ENCODE assay signal across 21 cellular contexts in the genomic region with DNA sequence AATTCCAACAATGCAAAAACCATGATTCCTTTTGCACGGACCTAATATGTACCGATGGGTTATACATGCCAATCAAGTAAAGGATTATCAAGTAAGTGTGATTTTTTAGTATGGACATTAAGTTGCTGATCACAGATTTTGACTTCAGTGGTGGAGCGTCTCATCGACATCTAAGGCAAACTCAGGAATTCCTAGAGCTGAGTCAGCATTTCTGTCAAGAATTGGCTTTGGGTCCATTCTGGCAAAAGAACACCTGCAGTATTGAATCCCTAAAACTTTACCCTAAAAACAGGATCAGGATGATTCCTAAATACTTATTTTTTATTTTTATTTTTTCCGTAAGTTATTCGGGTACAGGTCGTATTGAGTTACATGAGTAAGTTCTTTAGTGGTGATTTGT.
DNase-seq lines count a peak whose midpoint lies in the region; ATAC-seq, FAIRE-seq and TF ChIP-seq lines count a peak whose summit lies in the region.
"Had no signal": no experiment of that assay in that cellular context is flagged by ENCODE, and none has a peak within 500 bp of the region (broad histone marks: within the 10 kb centered on the region; RNA-seq: fewer than 3 reads in every experiment).

No MANE protein-coding gene starts in this region.

- H4K8ac ChIP-seq in IMR-90 (ENCODE audit: low read depth in 2 of 2, low read length in 2 of 2) (no peak overlapping the region), H1 (ENCODE audit: extremely low read depth, insufficient read depth, low read length) (no peak overlapping the region)

- no peaks in the 10 kb centered on the region for H3K36me3 ChIP-seq in IMR-90 (ENCODE audit: control insufficient read depth, insufficient read depth, low read length)
- H3K36me3 ChIP-seq in H1 (ENCODE audit: control insufficient read depth in 2 of 4, insufficient read depth in 4 of 4, low read length in 3 of 4): no peaks in the 10 kb centered on the region
- H3K36me3 ChIP-seq: BLaER1 treated with 17β-estradiol and CSF1 and Interleukin-3, amounts not matched to agents 10 nM and 100 nM had no signal

- H2BK20ac ChIP-seq in IMR-90 (ENCODE audit: low read depth, low read length): no peak overlapping the region
- H2BK20ac ChIP-seq in H1 (ENCODE audit: low read length): no peak overlapping the region

- H2BK120ac ChIP-seq in IMR-90 (ENCODE audit: low read depth, low read length) (no peak overlapping the region), H1 (replicated peaks; ENCODE audit: low read depth, low read length) (no peak overlapping the region)

- no peaks in the 10 kb centered on the region for H3K23me2 ChIP-seq in H1 (ENCODE audit: low read depth, low read length)

- H2AK5ac ChIP-seq in IMR-90 (ENCODE audit: low read depth, low read length): no peak overlapping the region
- no peak overlapping the region for H2AK5ac ChIP-seq in H1 (ENCODE audit: low read depth, low read length)

- H3K27ac ChIP-seq in A549 (peak overlapping the region; percentile 92 to 93), IMR-90 (ENCODE audit: insufficient read depth, low read length) (no peak overlapping the region), H1 (ENCODE audit: low read depth, low read length) (no peak overlapping the region)
- H3K27ac ChIP-seq: BLaER1 treated with 17β-estradiol and CSF1 and Interleukin-3, amounts not matched to agents 10 nM and 100 nM; C4-2B had no signal

- dilution Hi-C loops in IMR-90 (cut with HindIII; ENCODE audit: low sequenced_read_pairs, unreplicated experiment): no loop called here

- TF ChIP-seq POLR2A in A549 (IDR thresholded peaks at IDR 0.05; ENCODE audit: low read length) (no peak), IMR-90 (IDR thresholded peaks at IDR 0.05; ENCODE audit: low read depth, low read length) (no peak), H1 (IDR thresholded peaks at IDR 0.05; ENCODE audit: control extremely low read depth in 1 of 2, low read depth in 2 of 2, low read length in 2 of 2) (no peak)

- TF ChIP-seq RAD21 in A549 (conservative IDR thresholded peaks at IDR 0.05 in 1 of 2, IDR thresholded peaks at IDR 0.05 in 1 of 2) (no peak), IMR-90 (IDR thresholded peaks at IDR 0.05; ENCODE audit: low read length) (no peak), H1 (IDR thresholded peaks at IDR 0.05 in 1 of 2, conservative IDR thresholded peaks at IDR 0.05 in 1 of 2; ENCODE audit: low read depth in 2 of 2, low read length in 2 of 2) (no peak)

- H3K4ac ChIP-seq in IMR-90 (ENCODE audit: low read depth, low read length) (no peak overlapping the region), H1 (replicated peaks; ENCODE audit: insufficient read length, low read depth, low read length) (no peak overlapping the region)

- H3K79me1 ChIP-seq in IMR-90 (ENCODE audit: low read depth in 1 of 2, low read length in 2 of 2): no peaks in the 10 kb centered on the region
- H3K79me1 ChIP-seq in H1 (ENCODE audit: low read depth, low read length): no peaks in the 10 kb centered on the region

- no peak overlapping the region for H3K4me3 ChIP-seq in A549
- H3K4me3 ChIP-seq in IMR-90 (ENCODE audit: insufficient read depth, low read depth, low read length): no peak overlapping the region
- H3K4me3 ChIP-seq in H1 (ENCODE audit: extremely low read depth in 1 of 4, insufficient read depth in 2 of 4, low read depth in 3 of 4, low read length in 4 of 4): no peak overlapping the region
- H3K4me3 ChIP-seq: BLaER1 treated with 17β-estradiol and CSF1 and Interleukin-3, amounts not matched to agents 10 nM and 100 nM had no signal

- H4K91ac ChIP-seq in IMR-90 (ENCODE audit: insufficient read depth, low read depth, low read length) (no peak overlapping the region), H1 (replicated peaks; ENCODE audit: insufficient read length, low read length) (no peak overlapping the region)

- 96% methylated on average over 7 of the region's 7 CpGs for WGBS in A549 (ENCODE audit: missing lambda C conversion rate)
- WGBS in IMR-90 (ENCODE audit: extremely low coverage in 2 of 2, insufficient read length in 1 of 2), 2 experiments: no CpG with 5 or more reads among the region's 7 CpGs
- WGBS in H1 (ENCODE audit: extremely low coverage in 1 of 2, insufficient coverage in 1 of 2, insufficient read length in 1 of 2, insufficient replicate concordance in 2 of 2, low coverage in 1 of 2, low lambda C conversion rate in 2 of 2, missing lambda C conversion rate in 1 of 2), 2 experiments: 91 to 100% methylated on average over 2 to 7 of the region's 7 CpGs

- no peak for FAIRE-seq in A549 (lab: Jason Lieb, UNC)
- no peak for FAIRE-seq in H1 (lab: Jason Lieb, UNC)
- FAIRE-seq: A204.1, D721Med, G401.6, GM12891, GM18507 had no signal

- in situ Hi-C loops in IMR-90 (cut with MboI; ENCODE audit: low sequenced_read_pairs): no loop called here

- TF ChIP-seq EP300 in A549 (IDR thresholded peaks at IDR 0.05): no peak
- no peak for TF ChIP-seq EP300 in H1 (IDR thresholded peaks at IDR 0.05; ENCODE audit: borderline replicate concordance in 1 of 2, low read depth in 2 of 2, low read length in 2 of 2)

- H4K20me1 ChIP-seq in IMR-90 (ENCODE audit: insufficient read depth, low read length): no peaks in the 10 kb centered on the region
- H4K20me1 ChIP-seq in H1 (replicated peaks in 1 of 2; ENCODE audit: control insufficient read depth in 1 of 2, insufficient read depth in 2 of 2, low read length in 2 of 2): no peaks in the 10 kb centered on the region
- H4K20me1 ChIP-seq: BLaER1 treated with 17β-estradiol and CSF1 and Interleukin-3, amounts not matched to agents 10 nM and 100 nM had no signal

- H3K56ac ChIP-seq in IMR-90 (ENCODE audit: extremely low read depth, insufficient read depth, low read length) (no peak overlapping the region), H1 (replicated peaks; ENCODE audit: insufficient read length, low read depth, low read length) (no peak overlapping the region)

- H3K23ac ChIP-seq in IMR-90 (ENCODE audit: low read depth, low read length): no peak overlapping the region
- H3K23ac ChIP-seq in H1 (ENCODE audit: insufficient read length): no peak overlapping the region

- no peak overlapping the region for H3K4me2 ChIP-seq in A549
- H3K4me2 ChIP-seq in IMR-90 (ENCODE audit: low read depth, low read length): no peak overlapping the region
- no peak overlapping the region for H3K4me2 ChIP-seq in H1 (ENCODE audit: insufficient read depth in 1 of 2, low read depth in 2 of 2, low read length in 2 of 2)
- H3K4me2 ChIP-seq: BLaER1 treated with 17β-estradiol and CSF1 and Interleukin-3, amounts not matched to agents 10 nM and 100 nM had no signal

- intact Hi-C loops in IMR-90 (cut with micrococcal nuclease): no loop called here

- H2BK15ac ChIP-seq in IMR-90 (ENCODE audit: low read depth, low read length) (no peak overlapping the region), H1 (ENCODE audit: low read length) (no peak overlapping the region)

- H3K14ac ChIP-seq in IMR-90 (replicated peaks; ENCODE audit: low read depth, low read length): no peak overlapping the region
- no peak overlapping the region for H3K14ac ChIP-seq in H1 (ENCODE audit: insufficient read length)

- no peak overlapping the region for H3K18ac ChIP-seq in IMR-90 (ENCODE audit: low read depth, low read length)
- no peak overlapping the region for H3K18ac ChIP-seq in H1 (ENCODE audit: extremely low read depth, low read length)

- DNase-seq in A549 (ENCODE audit: low read depth in 1 of 2, low spot score in 1 of 2): no peak
- DNase-seq in IMR-90: no peak
- no peak for DNase-seq in H1 (ENCODE audit: low read depth in 1 of 2, low spot score in 2 of 2)
- no peak for DNase-seq in NCI-H2196 (lab: John Stamatoyannopoulos, UW; ENCODE audit: unreplicated experiment)
- DNase-seq in HT-29 (ENCODE audit: low spot score): no peak
- DNase-seq: 8988T; AML-193; Caco-2; Calu3; CD4-positive, alpha-beta T cell; CD8-positive, alpha-beta T cell; DMS79 treated with DMSO at 0.1 percent for 48 hours; GF-D8 had no signal

- no peaks in the 10 kb centered on the region for H3K27me3 ChIP-seq in IMR-90 (ENCODE audit: control insufficient read depth, insufficient read depth, low read length)
- no peaks in the 10 kb centered on the region for H3K27me3 ChIP-seq in H1 (replicated peaks in 1 of 4; ENCODE audit: control insufficient read depth in 3 of 4, extremely low read depth in 1 of 4, insufficient read depth in 3 of 4, low read length in 3 of 4)
- H3K27me3 ChIP-seq: BLaER1 treated with 17β-estradiol and CSF1 and Interleukin-3, amounts not matched to agents 10 nM and 100 nM had no signal

- no peak overlapping the region for H2AK9ac ChIP-seq in IMR-90 (replicated peaks; ENCODE audit: low read depth, low read length, poor library complexity)

- H3K9me3 ChIP-seq in A549 (peaks cover 22% of the 10 kb centered on the region), IMR-90 (ENCODE audit: control insufficient read depth, insufficient read depth, low read length) (peaks cover 2% of the 10 kb centered on the region; the same call in 1 of the 2 replicates), H1 (ENCODE audit: insufficient read depth in 2 of 2, low read depth in 1 of 2, low read length in 1 of 2) (no peaks in the 10 kb centered on the region; a peak in 1 of 4 replicates)
- H3K9me3 ChIP-seq: Caco-2 had no signal

- H3K9ac ChIP-seq in IMR-90 (ENCODE audit: low read depth, low read length) (no peak overlapping the region), H1 (replicated peaks in 1 of 4; ENCODE audit: extremely low read depth in 1 of 4, low read depth in 3 of 4, low read length in 3 of 4) (no peak overlapping the region)
- H3K9ac ChIP-seq: BLaER1 treated with 17β-estradiol and CSF1 and Interleukin-3, amounts not matched to agents 10 nM and 100 nM had no signal

- H2AFZ ChIP-seq in IMR-90 (replicated peaks; ENCODE audit: low read length, poor library complexity): no peak overlapping the region
- no peak overlapping the region for H2AFZ ChIP-seq in H1 (ENCODE audit: low read length)

- H4K5ac ChIP-seq in IMR-90 (ENCODE audit: low read depth, low read length) (no peak overlapping the region), H1 (ENCODE audit: insufficient read length, low read depth, low read length) (no peak overlapping the region)

- H3K79me2 ChIP-seq in H1 (ENCODE audit: control insufficient read depth in 1 of 2, insufficient read depth in 2 of 2, low read length in 2 of 2): no peaks in the 10 kb centered on the region

- H2BK5ac ChIP-seq in IMR-90 (ENCODE audit: low read depth, low read length, poor library complexity, severe bottlenecking) (no peak overlapping the region), H1 (ENCODE audit: low read depth, low read length) (no peak overlapping the region)

- H2BK12ac ChIP-seq in H1 (ENCODE audit: low read depth, low read length): no peak overlapping the region

- no TSS peak for BruUV-seq in IMR-90 (replicated peaks; lab: Mats Ljungman, UMichigan)

- no peak for TF ChIP-seq CTCF in A549 (IDR thresholded peaks at IDR 0.05)
- TF ChIP-seq CTCF in IMR-90 (conservative IDR thresholded peaks at IDR 0.05; ENCODE audit: low read depth, low read length): no peak
- no peak for TF ChIP-seq CTCF in H1 (IDR thresholded peaks at IDR 0.05; ENCODE audit: control extremely low read depth in 1 of 3, insufficient read depth in 1 of 3, low read depth in 1 of 3, low read length in 3 of 3)

- H3K4me1 ChIP-seq in A549 (peaks cover 24% of the 10 kb centered on the region), IMR-90 (ENCODE audit: control insufficient read depth, insufficient read depth, low read length) (no peaks in the 10 kb centered on the region), H1 (replicated peaks in 1 of 4; ENCODE audit: control insufficient read depth in 3 of 4, insufficient read depth in 4 of 4, low read length in 3 of 4) (peaks cover 0 to 2% (median 0%) of the 10 kb centered on the region in 4 experiments; a peak in 1 of 7 replicates)
- H3K4me1 ChIP-seq: BLaER1 treated with 17β-estradiol and CSF1 and Interleukin-3, amounts not matched to agents 10 nM and 100 nM; Caco-2 had no signal

- POLR2A ChIA-PET in A549 (lab: Yijun Ruan, JAX) (no interaction called here), IMR-90 (lab: Charles Lee; ENCODE audit: unreplicated experiment) (no interaction called here), H1 (lab: Charles Lee; ENCODE audit: partially characterized antibody) (no interaction called here)

- no peaks in the 10 kb centered on the region for H3K9me1 ChIP-seq in IMR-90 (ENCODE audit: insufficient read depth, low read length)

- CTCF ChIA-PET in A549 (lab: Yijun Ruan, JAX) (no interaction called here), IMR-90 (lab: Yijun Ruan, JAX) (no interaction called here), H1 (lab: Charles Lee; ENCODE audit: partially characterized antibody) (no interaction called here)

- ATAC-seq in A549 (no peak), IMR-90 (ENCODE audit: low read depth) (no peak)
- no peak for ATAC-seq in activated CD4-positive, CD25-positive, alpha-beta regulatory T cell treated with anti-CD3 and anti-CD28 coated beads, Interleukin-2, amount 50 U/mL, for 24 hours
- ATAC-seq: CD8-positive, alpha-beta T cell had no signal

Comparison
In these comparisons a context has a peak if more than half of its experiments do, and no peak if none do; other contexts are left out.
1. H3K27ac ChIP-seq: peak in A549 (2 of 2); none in IMR-90 (single experiment) and H1 (single experiment).
2. Of the 18 proteins assayed by ChIP-seq in both H1 and A549: peak only in H1: none; only in A549: none; in both: MAFK; in neither: 17.